Comparison of ENCODE assay signal across 22 cellular contexts in genomic region chr5:159186319-159186718, GRCh38. TPM values are rescaled to one million over a fixed set of nuclear protein-coding genes. Genes with fewer than 3 reads are reported as not detected.
DNase-seq lines count a peak whose midpoint lies in the region; ATAC-seq, FAIRE-seq and TF ChIP-seq lines count a peak whose summit lies in the region.
"Had no signal": no experiment of that assay in that cellular context is flagged by ENCODE, and none has a peak within 500 bp of the region (broad histone marks: within the 10 kb centered on the region; RNA-seq: fewer than 3 reads in every experiment).

No MANE protein-coding gene starts in this region.

- H3K4me1 Mint-ChIP-seq in CD4-positive, CD25-positive, alpha-beta regulatory T cell: peaks cover 43 to 66% (median 55%) of the 10 kb centered on the region in 4 donors
- peaks cover 26% of the 10 kb centered on the region for H3K4me1 Mint-ChIP-seq in nephron progenitor cell

- no peaks in the 10 kb centered on the region for H4K20me1 ChIP-seq in GM23248 (ENCODE audit: insufficient read depth)

- no peak overlapping the region for H3K4me3 Mint-ChIP-seq in CD4-positive, CD25-positive, alpha-beta regulatory T cell
- H3K4me3 Mint-ChIP-seq in nephron progenitor cell: no peak overlapping the region

- no peak overlapping the region for H3K9ac ChIP-seq in GM23248
- H3K9ac ChIP-seq: BLaER1 had no signal

- no peak for DNase-seq in CD4-positive, CD25-positive, alpha-beta regulatory T cell
- DNase-seq in GM23248 (no peak), bronchial epithelial cell (ENCODE audit: low read depth) (peak; percentile 90), nephron progenitor cell (no peak), NCI-H146 (lab: John Stamatoyannopoulos, UW) (no peak), ACHN (no peak)
- DNase-seq: activated effector memory CD4-positive, alpha-beta T cell treated with anti-CD3 and anti-CD28 coated beads, Interleukin-2, amount 50 U/mL, for 16 hours; effector memory CD4-positive, alpha-beta T cell; foreskin fibroblast; HCEC 1CT; KBM-7; mesendoderm; NCI-H1105 treated with DMSO at 0.1 percent for 48 hours; NCI-H2227 treated with DMSO at 0.1 percent for 48 hours; nucleus accumbens; SHP77; small intestine; stimulated activated naive CD8-positive, alpha-beta T cell treated with anti-CD3 and anti-CD28 coated beads, Interleukin-15, amount 100 ng/mL, for 72 hours; T1000 had no signal

- peaks cover 24% of the 10 kb centered on the region for H3K36me3 Mint-ChIP-seq in CD4-positive, CD25-positive, alpha-beta regulatory T cell
- H3K36me3 Mint-ChIP-seq in nephron progenitor cell (ENCODE audit: low read depth): peaks cover 48% of the 10 kb centered on the region

- no peak overlapping the region for H3K4me2 ChIP-seq in GM23248 (ENCODE audit: unreplicated experiment)
- H3K4me2 ChIP-seq: BLaER1 had no signal

- H3K36me3 ChIP-seq in CD4-positive, CD25-positive, alpha-beta regulatory T cell (ENCODE audit: control insufficient read depth, insufficient read depth, low read length): peaks cover 42% of the 10 kb centered on the region
- peaks cover 20% of the 10 kb centered on the region; the same call in 1 of the 2 replicates for H3K36me3 ChIP-seq in GM23248 (ENCODE audit: low read depth)
- peaks cover 2% of the 10 kb centered on the region for H3K36me3 ChIP-seq in bronchial epithelial cell (ENCODE audit: control insufficient read depth, insufficient read depth, low read length)

- H3K4me3 ChIP-seq in CD4-positive, CD25-positive, alpha-beta regulatory T cell (ENCODE audit: low read depth, low read length): no peak overlapping the region
- no peak overlapping the region for H3K4me3 ChIP-seq in GM23248
- no peak overlapping the region for H3K4me3 ChIP-seq in bronchial epithelial cell (ENCODE audit: low read depth, low read length)
- H3K4me3 ChIP-seq: BLaER1 had no signal

- H2AFZ ChIP-seq in GM23248: no peak overlapping the region

- no peak overlapping the region for H3K27ac ChIP-seq in CD4-positive, CD25-positive, alpha-beta regulatory T cell (ENCODE audit: insufficient read depth, low read length, poor library complexity, severe bottlenecking)
- H3K27ac ChIP-seq in GM23248: peak overlapping the region; percentile 96
- H3K27ac ChIP-seq: BLaER1 had no signal

- H3K4me1 ChIP-seq in CD4-positive, CD25-positive, alpha-beta regulatory T cell (ENCODE audit: control insufficient read depth, insufficient read depth, low read length, poor library complexity, severe bottlenecking): peaks cover 21% of the 10 kb centered on the region
- peaks cover 55% of the 10 kb centered on the region for H3K4me1 ChIP-seq in GM23248 (ENCODE audit: insufficient read depth)

- TF ChIP-seq CTCF in bronchial epithelial cell (IDR thresholded peaks at IDR 0.05; ENCODE audit: insufficient read depth, low read length, severe bottlenecking) (no peak), nephron progenitor cell (IDR thresholded peaks at IDR 0.05) (no peak)

- peaks cover 85% of the 10 kb centered on the region for H3K79me2 ChIP-seq in GM23248 (ENCODE audit: insufficient read depth)

- no peaks in the 10 kb centered on the region for H3K9me3 Mint-ChIP-seq in CD4-positive, CD25-positive, alpha-beta regulatory T cell
- no peaks in the 10 kb centered on the region for H3K9me3 Mint-ChIP-seq in nephron progenitor cell
- H3K9me3 Mint-ChIP-seq: stimulated activated naive CD8-positive, alpha-beta T cell treated with anti-CD3 and anti-CD28 coated beads, Interleukin-15, amount 100 ng/mL, for 72 hours had no signal

- H3K9me3 ChIP-seq in CD4-positive, CD25-positive, alpha-beta regulatory T cell (ENCODE audit: control insufficient read depth in 2 of 2, low read length in 2 of 2): no peaks in the 10 kb centered on the region
- no peaks in the 10 kb centered on the region for H3K9me3 ChIP-seq in GM23248 (ENCODE audit: low read depth)
- H3K9me3 ChIP-seq: BLaER1 had no signal

- ATAC-seq in CD4-positive, CD25-positive, alpha-beta regulatory T cell (ENCODE audit: low read depth in 2 of 2): no peak
- ATAC-seq in HG03521 (IDR thresholded peaks at IDR 0.05; ENCODE audit: unreplicated experiment): no peak
- no peak for ATAC-seq in HG02759 (IDR thresholded peaks at IDR 0.05; ENCODE audit: unreplicated experiment)
- ATAC-seq: stimulated activated naive CD8-positive, alpha-beta T cell treated with anti-CD3 and anti-CD28 coated beads, Interleukin-15, amount 100 ng/mL, for 72 hours had no signal

- WGBS in GM23248 (ENCODE audit: low coverage in 1 of 2, low lambda C conversion rate in 2 of 2, missing lambda C conversion rate in 2 of 2), 2 experiments: 96 to 98% methylated on average over 4 of the region's 4 CpGs

- no peak for FAIRE-seq in bronchial epithelial cell (lab: Jason Lieb, UNC)
- FAIRE-seq: small intestine had no signal

- H3K9me2 ChIP-seq in GM23248 (ENCODE audit: insufficient read depth): no peaks in the 10 kb centered on the region

- peaks cover 61% of the 10 kb centered on the region for H3F3A ChIP-seq in GM23248 (ENCODE audit: insufficient read depth)

- in situ Hi-C loops in GM23248 (cut with MboI) (no loop called here), ACHN (cut with HindIII; ENCODE audit: low pct_ligation_motif_present, low pct_unique_long_range_greater_than_20kb, low sequenced_read_pairs) (no loop called here)

- peak overlapping the region in 2 of 3 donors; percentile 42 to 82 for H3K27ac Mint-ChIP-seq in CD4-positive, CD25-positive, alpha-beta regulatory T cell
- peak overlapping the region; percentile 93 for H3K27ac Mint-ChIP-seq in nephron progenitor cell

- H3K27me3 ChIP-seq in CD4-positive, CD25-positive, alpha-beta regulatory T cell (ENCODE audit: control insufficient read depth, insufficient read depth, low read length): no peaks in the 10 kb centered on the region
- H3K27me3 ChIP-seq in GM23248 (replicated peaks; ENCODE audit: insufficient read depth) (no peaks in the 10 kb centered on the region), bronchial epithelial cell (ENCODE audit: control insufficient read depth, insufficient read depth, low read length) (no peaks in the 10 kb centered on the region)
- H3K27me3 ChIP-seq: BLaER1 had no signal

- no peaks in the 10 kb centered on the region for H3K27me3 Mint-ChIP-seq in CD4-positive, CD25-positive, alpha-beta regulatory T cell
- H3K27me3 Mint-ChIP-seq in nephron progenitor cell (ENCODE audit: low read depth, poor library complexity): no peaks in the 10 kb centered on the region
- H3K27me3 Mint-ChIP-seq: stimulated activated naive CD8-positive, alpha-beta T cell treated with anti-CD3 and anti-CD28 coated beads, Interleukin-15, amount 100 ng/mL, for 72 hours had no signal

RNA-seq across cellular contexts. Expression of gene RNF145, which starts 23.0 kb away (rescaled TPM):
- total RNA-seq in CD4-positive, CD25-positive, alpha-beta regulatory T cell: 67.9 TPM
- polyA plus RNA-seq in CD4-positive, CD25-positive, alpha-beta regulatory T cell: 10 to 100 TPM in 3 of 4 donors, 1 to 10 TPM in 1; 8.8 to 12.6 (median 11.2) TPM
- total RNA-seq in GM23248 (2014; rRNA removed; shearing (Covaris generic)): 31.5 and 38.7 TPM in 2 replicates
- polyA plus RNA-seq in GM23248 (2016; fragmentation: Nextera tagmentation; extraction: Ambion mirVana): 9.2 and 10.6 TPM in 2 replicates
- 84.2 and 160 TPM in 2 replicates for total RNA-seq in bronchial epithelial cell
